In genomic region chr17:76498886-76499667, GRCh38 we compare ENCODE assay signal across 9 cellular contexts. TPM values are rescaled to one million over a fixed set of nuclear protein-coding genes. Genes with fewer than 3 reads are reported as not detected.
DNase-seq lines count a peak whose midpoint lies in the region; ATAC-seq, FAIRE-seq and TF ChIP-seq lines count a peak whose summit lies in the region.
"Had no signal": no experiment of that assay in that cellular context is flagged by ENCODE, and none has a peak within 500 bp of the region (broad histone marks: within the 10 kb centered on the region; RNA-seq: fewer than 3 reads in every experiment).

No MANE protein-coding gene starts in this region.

- in situ Hi-C loops in GM23248 (cut with MboI) = loop anchor here (25.0 kb wide), 1 partner anchor 88 kb away; the partner anchor contains the start of gene ST6GALNAC2

- no peak overlapping the region for H4K5ac ChIP-seq in mesendoderm (ENCODE audit: low read length)

- H3K27me3 ChIP-seq in GM23248 (replicated peaks; ENCODE audit: insufficient read depth) (no peaks in the 10 kb centered on the region), astrocyte (ENCODE audit: insufficient read depth, low read length) (no peaks in the 10 kb centered on the region), mesendoderm (ENCODE audit: insufficient read depth, low read length, poor library complexity) (no peaks in the 10 kb centered on the region)

- H3K56ac ChIP-seq in mesendoderm (ENCODE audit: low read length) = peak overlapping the region; percentile 10

- H3K27ac ChIP-seq in GM23248 (peak overlapping the region; percentile 57; the same call in 1 of the 2 replicates), astrocyte (ENCODE audit: low read depth, low read length) (peak overlapping the region; percentile 70), mesendoderm (ENCODE audit: low read depth, low read length) (no peak overlapping the region)

- H3K9me3 Mint-ChIP-seq in astrocyte (ENCODE audit: unreplicated experiment) = no peaks in the 10 kb centered on the region

- H3F3A ChIP-seq in GM23248 (ENCODE audit: insufficient read depth) = peaks cover 6% of the 10 kb centered on the region; the same call in 1 of the 2 replicates

- no peak overlapping the region for H3K18ac ChIP-seq in mesendoderm (ENCODE audit: low read length)

- H3K23ac ChIP-seq in mesendoderm (ENCODE audit: low read length) = no peak overlapping the region

- no peak overlapping the region for H2BK15ac ChIP-seq in mesendoderm (replicated peaks; ENCODE audit: low read depth)

- H3K4me1 ChIP-seq in GM23248 (ENCODE audit: insufficient read depth) (peaks cover 9% of the 10 kb centered on the region), astrocyte (ENCODE audit: insufficient read depth, low read length) (peaks cover 40% of the 10 kb centered on the region), mesendoderm (ENCODE audit: control insufficient read depth, low read depth, low read length) (peaks cover 19% of the 10 kb centered on the region)

- no peaks in the 10 kb centered on the region for H3K9me2 ChIP-seq in GM23248 (ENCODE audit: insufficient read depth)

- no peak overlapping the region for H4K8ac ChIP-seq in mesendoderm (ENCODE audit: low read depth, low read length)

- no peak overlapping the region for H3K4ac ChIP-seq in mesendoderm (ENCODE audit: low read depth, low read length)

- 83 to 86% methylated on average over 8 to 9 of the region's 9 CpGs for WGBS in GM23248 (ENCODE audit: low coverage in 1 of 2, low lambda C conversion rate in 2 of 2, missing lambda C conversion rate in 2 of 2), 2 experiments
- WGBS in mesendoderm (ENCODE audit: extremely low coverage, insufficient coverage, low lambda C conversion rate) = no CpG with 5 or more reads among the region's 9 CpGs

- peaks cover 21% of the 10 kb centered on the region for H3K4me1 Mint-ChIP-seq in astrocyte (ENCODE audit: low read depth, unreplicated experiment)

- H3K9ac ChIP-seq in GM23248 (no peak overlapping the region), astrocyte (ENCODE audit: low read length) (peak overlapping the region; percentile 66), mesendoderm (ENCODE audit: low read length) (peak overlapping the region; percentile 30)

- peaks cover 5% of the 10 kb centered on the region for H3K79me2 ChIP-seq in GM23248 (ENCODE audit: insufficient read depth)
- peaks cover 39% of the 10 kb centered on the region for H3K79me2 ChIP-seq in astrocyte (ENCODE audit: insufficient read depth, low read length)
- peaks cover 2% of the 10 kb centered on the region for H3K79me2 ChIP-seq in mesendoderm (ENCODE audit: control insufficient read depth, insufficient read depth, low read length)

- no peak for TF ChIP-seq CTCF in astrocyte (IDR thresholded peaks at IDR 0.05; ENCODE audit: insufficient read depth, low read depth, low read length)

- no peak overlapping the region for H3K4me2 ChIP-seq in GM23248 (ENCODE audit: unreplicated experiment)
- peak overlapping the region; percentile 99 for H3K4me2 ChIP-seq in astrocyte (ENCODE audit: low read length)
- no peak overlapping the region for H3K4me2 ChIP-seq in mesendoderm (ENCODE audit: low read length)

- ATAC-seq in GM19324 (IDR thresholded peaks at IDR 0.05; ENCODE audit: low FRiP score, unreplicated experiment) (no peak), GM18858 (IDR thresholded peaks at IDR 0.05; ENCODE audit: unreplicated experiment) (no peak), HG02678 (IDR thresholded peaks at IDR 0.05; ENCODE audit: unreplicated experiment) (no peak)

- H3K27me3 Mint-ChIP-seq in astrocyte (ENCODE audit: low read depth, unreplicated experiment) = no peaks in the 10 kb centered on the region

- H2BK5ac ChIP-seq in mesendoderm (ENCODE audit: low read length) = no peak overlapping the region

- peak overlapping the region; percentile 45 for H3K4me3 Mint-ChIP-seq in astrocyte (ENCODE audit: unreplicated experiment)

- H3K36me3 ChIP-seq in GM23248 (ENCODE audit: low read depth) (no peaks in the 10 kb centered on the region), astrocyte (ENCODE audit: insufficient read depth, low read length) (no peaks in the 10 kb centered on the region), mesendoderm (ENCODE audit: control insufficient read depth, insufficient read depth, low read length) (no peaks in the 10 kb centered on the region)

- H2AFZ ChIP-seq in GM23248 = no peak overlapping the region
- H2AFZ ChIP-seq in astrocyte (ENCODE audit: low read depth, low read length) = no peak overlapping the region

- DNase-seq in A172 (ENCODE audit: low spot score) (peak; percentile 56), GM23248 (no peak), astrocyte (ENCODE audit: low read depth) (no peak), mesendoderm (peak; percentile 34), NCI-H2196 (lab: John Stamatoyannopoulos, UW; ENCODE audit: unreplicated experiment) (no peak)

- peaks cover 2% of the 10 kb centered on the region for H3K36me3 Mint-ChIP-seq in astrocyte (ENCODE audit: low read depth, unreplicated experiment)

- no peak overlapping the region for H2BK120ac ChIP-seq in mesendoderm (ENCODE audit: low read depth, low read length)

- H3K9me3 ChIP-seq in GM23248 (ENCODE audit: low read depth) (no peaks in the 10 kb centered on the region), astrocyte (ENCODE audit: insufficient read depth, low read depth, low read length) (no peaks in the 10 kb centered on the region)

- H3K27ac Mint-ChIP-seq in astrocyte (ENCODE audit: unreplicated experiment) = peak overlapping the region; percentile 81

- H3K4me3 ChIP-seq in GM23248 = no peak overlapping the region
- no peak overlapping the region for H3K4me3 ChIP-seq in astrocyte (ENCODE audit: insufficient read depth, low read depth, low read length)
- H3K4me3 ChIP-seq in mesendoderm (ENCODE audit: low read length) = no peak overlapping the region

- H2AK5ac ChIP-seq in mesendoderm (ENCODE audit: low read length) = no peak overlapping the region

- FAIRE-seq in astrocyte (lab: Jason Lieb, UNC) = no peak

- H4K20me1 ChIP-seq in GM23248 (ENCODE audit: insufficient read depth) = no peaks in the 10 kb centered on the region
- H4K20me1 ChIP-seq in astrocyte (ENCODE audit: insufficient read depth, low read length) = peaks cover 21% of the 10 kb centered on the region

- peaks cover 7% of the 10 kb centered on the region for H3K79me1 ChIP-seq in mesendoderm (ENCODE audit: low read length)

RNA-seq across cellular contexts. Expression of gene RHBDF2, which starts 2.1 kb away (rescaled TPM):
- total RNA-seq in A172 (2014; rRNA removed; shearing (Covaris generic)) = 36.2 and 54.9 TPM in 2 replicates
- 8.9 and 10.0 TPM in 2 replicates for total RNA-seq in GM23248 (2014; rRNA removed; shearing (Covaris generic))
- polyA plus RNA-seq in GM23248 (2016; fragmentation: Nextera tagmentation; extraction: Ambion mirVana) = 12.7 and 12.9 TPM in 2 replicates
- total RNA-seq in astrocyte = 27.0 and 30.7 TPM in 2 replicates
- polyA plus RNA-seq in mesendoderm (2013, experiment 1 of 2) = 12.3 TPM
- polyA plus RNA-seq in mesendoderm (2013, experiment 2 of 2) = 11.8 TPM

RNA-seq across cellular contexts. Expression of gene AANAT, which starts 31.7 kb away (rescaled TPM):
- total RNA-seq in A172 (2014; rRNA removed; shearing (Covaris generic)) = not detected in 2 replicates
- not detected in 2 replicates for total RNA-seq in GM23248 (2014; rRNA removed; shearing (Covaris generic))
- polyA plus RNA-seq in GM23248 (2016; fragmentation: Nextera tagmentation; extraction: Ambion mirVana) = 0.72 TPM in 1 of 2 replicates, not detected in the other
- 0.19 TPM in 1 of 2 replicates, not detected in the other for total RNA-seq in astrocyte
- polyA plus RNA-seq in mesendoderm (2013, experiment 1 of 2) = 0.15 TPM
- 0.14 TPM for polyA plus RNA-seq in mesendoderm (2013, experiment 2 of 2)
- total RNA-seq: myocyte had no signal

RNA-seq across cellular contexts. Expression of gene CYGB, which starts 38.4 kb away (rescaled TPM):
- total RNA-seq in A172 (2014; rRNA removed; shearing (Covaris generic)) = 0.05 and 1.1 TPM in 2 replicates
- 6.3 and 8.3 TPM in 2 replicates for total RNA-seq in GM23248 (2014; rRNA removed; shearing (Covaris generic))
- 1.1 and 1.6 TPM in 2 replicates for polyA plus RNA-seq in GM23248 (2016; fragmentation: Nextera tagmentation; extraction: Ambion mirVana)
- total RNA-seq in astrocyte = 20.5 and 29.2 TPM in 2 replicates
- polyA plus RNA-seq in mesendoderm (2013, experiment 1 of 2) = 0.88 TPM
- 0.88 TPM for polyA plus RNA-seq in mesendoderm (2013, experiment 2 of 2)

RNA-seq across cellular contexts. Expression of gene PRCD, which starts 40.8 kb away (rescaled TPM):
- not detected in 2 replicates for total RNA-seq in A172 (2014; rRNA removed; shearing (Covaris generic))
- total RNA-seq in GM23248 (2014; rRNA removed; shearing (Covaris generic)) = 1.5 and 3.4 TPM in 2 replicates
- 0.43 and 0.93 TPM in 2 replicates for polyA plus RNA-seq in GM23248 (2016; fragmentation: Nextera tagmentation; extraction: Ambion mirVana)
- total RNA-seq in astrocyte = 1.5 and 2.2 TPM in 2 replicates
- polyA plus RNA-seq in mesendoderm (2013, experiment 1 of 2) = 0.59 TPM
- polyA plus RNA-seq in mesendoderm (2013, experiment 2 of 2) = 0.55 TPM
- total RNA-seq: myocyte had no signal

RNA-seq across cellular contexts. Expression of gene UBE2O, which starts 46.1 kb away (rescaled TPM):
- 11.4 and 19.4 TPM in 2 replicates for total RNA-seq in A172 (2014; rRNA removed; shearing (Covaris generic))
- total RNA-seq in GM23248 (2014; rRNA removed; shearing (Covaris generic)) = 17.2 TPM in 2 replicates
- 7.1 and 7.2 TPM in 2 replicates for polyA plus RNA-seq in GM23248 (2016; fragmentation: Nextera tagmentation; extraction: Ambion mirVana)
- 25.8 and 26.0 TPM in 2 replicates for total RNA-seq in astrocyte
- polyA plus RNA-seq in mesendoderm (2013, experiment 1 of 2) = 21.4 TPM
- polyA plus RNA-seq in mesendoderm (2013, experiment 2 of 2) = 21.3 TPM

Comparison
In these comparisons a context has a peak if more than half of its experiments do, and no peak if none do; other contexts are left out.
1. DNase-seq: peak in A172 (single experiment) and mesendoderm (single experiment); none in GM23248 (single experiment), astrocyte (single experiment) and NCI-H2196 (single experiment).